21 cellular contexts compared by ENCODE assay signal in genomic region chr1:1246601-1247340, GRCh38. TPM values are rescaled to one million over a fixed set of nuclear protein-coding genes. Genes with fewer than 3 reads are reported as not detected.
A peak's percentile ranks its signal among the peaks of the same experiment; 100 is the strongest.
DNase-seq lines count a peak whose midpoint lies in the region; ATAC-seq, FAIRE-seq and TF ChIP-seq lines count a peak whose summit lies in the region.
"Had no signal": no experiment of that assay in that cellular context is flagged by ENCODE, and none has a peak within 500 bp of the region (broad histone marks: within the 10 kb centered on the region; RNA-seq: fewer than 3 reads in every experiment).

C1QTNF12 (minus strand) TSS chr1:1246722; CDS start chr1:1246690, 32 bp downstream.

- H3K9me3 Mint-ChIP-seq in natural killer cell treated with Interleukin-12 subunit alpha and Interleukin-12 subunit beta and Interleukin-15 and Interleukin-18, amount 100 ng/mL, for 72 hours: no peaks in the 10 kb centered on the region
- H3K9me3 Mint-ChIP-seq: activated naive CD4-positive, alpha-beta T cell treated with anti-CD3 and anti-CD28 coated beads, Interleukin-2, amount 50 U/mL, for 72 hours; central memory CD8-positive, alpha-beta T cell; HFFc6 had no signal

- DNase-seq in Daoy (ENCODE audit: low read depth) (peak; percentile 25), NAMALWA (ENCODE audit: low spot score) (peak; percentile 56), endothelial cell of umbilical vein (ENCODE audit: low read depth, low spot score) (no peak), NCI-H1417 (lab: John Stamatoyannopoulos, UW) (no peak), C1 segment of cervical spinal cord (lab: John Stamatoyannopoulos, UW) (no peak), NCI-H446 (lab: John Stamatoyannopoulos, UW) (no peak)
- no peak for DNase-seq in natural killer cell treated with Interleukin-12 subunit alpha and Interleukin-12 subunit beta and Interleukin-15 and Interleukin-18, amount 100 ng/mL, for 72 hours (ENCODE audit: low spot score)
- DNase-seq: activated CD4-positive, CD25-positive, alpha-beta regulatory T cell treated with anti-CD3 and anti-CD28 coated beads, Interleukin-2, amount 50 U/mL, for 72 hours; activated CD8-positive, alpha-beta memory T cell treated with anti-CD3 and anti-CD28 coated beads, Interleukin-2, amount 50 U/mL, for 48 hours; HFFc6; islet precursor cell; NCI-H524; stimulated activated naive CD4-positive, alpha-beta T cell treated with Interleukin-2 at 50 U/mL for 16 hours; T-helper 17 cell had no signal

- CTCF ChIA-PET in endothelial cell of umbilical vein (lab: Charles Lee): interaction anchor here (1.1 kb wide), 1 partner anchor 125 kb away, joined by 4 read pairs; no protein-coding TSS in a partner anchor

- intact Hi-C loops in endothelial cell of umbilical vein (cut with micrococcal nuclease): loop anchor here (2.0 to 5.0 kb wide), 2 partner anchors 26 to 124 kb away; partner anchors contain the start of gene UBE2J2

- H3K27ac ChIP-seq in endothelial cell of umbilical vein (ENCODE audit: insufficient read depth, low read depth, low read length): no peak within 1 kb of the TSS
- H3K27ac ChIP-seq: C4-2B, epithelial cell of prostate, KMS-11, parathyroid adenoma had no signal

- H3K27ac Mint-ChIP-seq in natural killer cell treated with Interleukin-12 subunit alpha and Interleukin-12 subunit beta and Interleukin-15 and Interleukin-18, amount 100 ng/mL, for 72 hours: no peak within 1 kb of the TSS
- H3K27ac Mint-ChIP-seq: activated naive CD4-positive, alpha-beta T cell treated with anti-CD3 and anti-CD28 coated beads, Interleukin-2, amount 50 U/mL, for 72 hours; HFFc6; T-helper 17 cell had no signal

- TF ChIP-seq POLR2A in endothelial cell of umbilical vein (IDR thresholded peaks at IDR 0.05; ENCODE audit: low read depth, low read length): no peak

- TF ChIP-seq CTCF in endothelial cell of umbilical vein (IDR thresholded peaks at IDR 0.05; ENCODE audit: extremely low read depth in 1 of 2, insufficient read depth in 1 of 2, low read depth in 1 of 2, low read length in 2 of 2): no peak

- no peaks in the 10 kb centered on the region for H3K36me3 ChIP-seq in endothelial cell of umbilical vein (ENCODE audit: control insufficient read depth in 2 of 2, extremely low read depth in 1 of 2, insufficient read depth in 2 of 2, low read length in 2 of 2)

- no peaks in the 10 kb centered on the region for H3K79me2 ChIP-seq in endothelial cell of umbilical vein (ENCODE audit: control insufficient read depth, insufficient read depth, low read length)
- H3K79me2 ChIP-seq: parathyroid adenoma had no signal

- FAIRE-seq in endothelial cell of umbilical vein (lab: Jason Lieb, UNC): no peak

- no peak within 1 kb of the TSS for H3K4me3 Mint-ChIP-seq in natural killer cell treated with Interleukin-12 subunit alpha and Interleukin-12 subunit beta and Interleukin-15 and Interleukin-18, amount 100 ng/mL, for 72 hours
- H3K4me3 Mint-ChIP-seq: central memory CD8-positive, alpha-beta T cell; HFFc6; T-helper 17 cell had no signal

- H3K27me3 Mint-ChIP-seq in natural killer cell treated with Interleukin-12 subunit alpha and Interleukin-12 subunit beta and Interleukin-15 and Interleukin-18, amount 100 ng/mL, for 72 hours: no peaks in the 10 kb centered on the region
- H3K27me3 Mint-ChIP-seq: central memory CD8-positive, alpha-beta T cell; T-helper 17 cell had no signal

- H3K9ac ChIP-seq in endothelial cell of umbilical vein (replicated peaks; ENCODE audit: extremely low read depth, insufficient read depth, low read length): no peak within 1 kb of the TSS
- H3K9ac ChIP-seq: KMS-11, parathyroid adenoma had no signal

- no peaks in the 10 kb centered on the region for H3K4me1 ChIP-seq in endothelial cell of umbilical vein (ENCODE audit: control insufficient read depth, extremely low read depth, insufficient read depth, low read length)
- H3K4me1 ChIP-seq: parathyroid adenoma had no signal

- ATAC-seq in natural killer cell treated with Interleukin-12 subunit alpha and Interleukin-12 subunit beta and Interleukin-15 and Interleukin-18, amount 100 ng/mL, for 72 hours: peak; percentile 2 to 13
- no peak for ATAC-seq in HG02623 (IDR thresholded peaks at IDR 0.05; ENCODE audit: unreplicated experiment)
- ATAC-seq: activated naive CD4-positive, alpha-beta T cell treated with anti-CD3 and anti-CD28 coated beads, Interleukin-2, amount 50 U/mL, for 72 hours; T-helper 17 cell had no signal

- H3K27me3 ChIP-seq in endothelial cell of umbilical vein (ENCODE audit: control insufficient read depth in 2 of 2, insufficient read depth in 2 of 2, low read length in 2 of 2): peaks cover 10 to 14% of the 10 kb centered on the region in 2 experiments

- H3K36me3 Mint-ChIP-seq in natural killer cell treated with Interleukin-12 subunit alpha and Interleukin-12 subunit beta and Interleukin-15 and Interleukin-18, amount 100 ng/mL, for 72 hours: no peaks in the 10 kb centered on the region
- H3K36me3 Mint-ChIP-seq: activated naive CD4-positive, alpha-beta T cell treated with anti-CD3 and anti-CD28 coated beads, Interleukin-2, amount 50 U/mL, for 72 hours had no signal

- POLR2A ChIA-PET in endothelial cell of umbilical vein (lab: Charles Lee): no interaction called here

- BruUV-seq in endothelial cell of umbilical vein (replicated peaks; lab: Mats Ljungman, UMichigan): no TSS peak

- H2AFZ ChIP-seq in endothelial cell of umbilical vein (ENCODE audit: low read depth, low read length): no peak within 1 kb of the TSS
- H2AFZ ChIP-seq: parathyroid adenoma had no signal

- H4K20me1 ChIP-seq in endothelial cell of umbilical vein (replicated peaks; ENCODE audit: control insufficient read depth, extremely low read depth, insufficient read depth, low read length): no peaks in the 10 kb centered on the region

- H3K9me1 ChIP-seq in endothelial cell of umbilical vein (replicated peaks; ENCODE audit: control insufficient read depth, extremely low read depth, insufficient read depth, low read length): no peaks in the 10 kb centered on the region

- H3K4me2 ChIP-seq in endothelial cell of umbilical vein (ENCODE audit: insufficient read depth, low read length): no peak within 1 kb of the TSS
- H3K4me2 ChIP-seq: KMS-11 had no signal

- peaks cover 5 to 8% of the 10 kb centered on the region in 2 donors for H3K4me1 Mint-ChIP-seq in natural killer cell treated with Interleukin-12 subunit alpha and Interleukin-12 subunit beta and Interleukin-15 and Interleukin-18, amount 100 ng/mL, for 72 hours (ENCODE audit: low read depth in 2 of 2)

- H3K4me3 ChIP-seq in endothelial cell of umbilical vein (replicated peaks in 1 of 3; ENCODE audit: insufficient read depth in 1 of 3, low read depth in 1 of 3, low read length in 3 of 3): no peak within 1 kb of the TSS

- dilution Hi-C loops in endothelial cell of umbilical vein (cut with MboI; ENCODE audit: extremely low pct_ligation_motif_present, low sequenced_read_pairs): no loop called here

- no peaks in the 10 kb centered on the region for H3K9me3 ChIP-seq in endothelial cell of umbilical vein (replicated peaks; ENCODE audit: control insufficient read depth, insufficient read depth, low read length)

TF ChIP-seq in endothelial cell of umbilical vein, 7 proteins besides CTCF, POLR2A, EP300 and RAD21:
- no peak for TF ChIP-seq MYC (IDR thresholded peaks at IDR 0.05; ENCODE audit: low read depth, low read length)
- no peak for TF ChIP-seq FOS (IDR thresholded peaks at IDR 0.05; ENCODE audit: borderline replicate concordance, insufficient read depth, low read length)
- no peak for TF ChIP-seq POLR2AphosphoS5 (IDR thresholded peaks at IDR 0.05; ENCODE audit: insufficient read depth, low read depth, low read length)
- TF ChIP-seq EZH2 (IDR thresholded peaks at IDR 0.05; ENCODE audit: borderline replicate concordance, low read depth, low read length, severe bottlenecking): peak; percentile 87

RNA-seq across cellular contexts. Expression of gene C1QTNF12, which starts in this region (rescaled TPM):
- 0.36 TPM in 1 of 2 replicates, not detected in the other for total RNA-seq in Daoy (2014; rRNA removed; shearing (Covaris generic))
- total RNA-seq in endothelial cell of umbilical vein: 1.9 and 4.1 TPM in 2 replicates
- polyA plus RNA-seq in endothelial cell of umbilical vein: 0.67 and 1.0 TPM in 2 replicates
- 0.15 and 0.18 TPM in 2 replicates for polyA plus RNA-seq in endothelial cell of umbilical vein (2011; cell fraction: cytosol; rRNA removed)
- 2.7 and 3.4 TPM in 2 replicates for polyA plus RNA-seq in endothelial cell of umbilical vein (2011; cell fraction: nucleus; rRNA removed)
- polyA plus RNA-seq in endothelial cell of umbilical vein (2012): 0.87 and 1.2 TPM in 2 replicates
- polyA minus RNA-seq in endothelial cell of umbilical vein: 0.34 TPM in 1 of 2 replicates, not detected in the other
- not detected for polyA minus RNA-seq in endothelial cell of umbilical vein (2011; cell fraction: cytosol; rRNA and poly(A)+ RNA removed)
- 1.2 and 1.9 TPM in 2 replicates for polyA minus RNA-seq in endothelial cell of umbilical vein (2011; cell fraction: nucleus; rRNA and poly(A)+ RNA removed)
- 1 to 10 TPM; 5.2 to 5.6 TPM for total RNA-seq in natural killer cell treated with Interleukin-12 subunit alpha and Interleukin-12 subunit beta and Interleukin-15 and Interleukin-18, amount 100 ng/mL, for 72 hours

Comparison
In these comparisons a context has a peak if more than half of its experiments do, and no peak if none do; other contexts are left out.
1. Peak in DNase-seq in Daoy; RNA of the gene not detected or under 1 TPM.